In genomic region chr3:157081681-157082210, GRCh38 we compare ENCODE assay signal across 1 cellular context.
TF ChIP-seq lines count a peak whose summit lies in the region.

No MANE protein-coding gene starts in this region.

TF ChIP-seq in K562, 482 proteins besides CTCF, POLR2A, EP300 and RAD21 (continued from another document):
- TF ChIP-seq ZFP91 (CRISPR knock-in tag; IDR thresholded peaks at IDR 0.05) (no peak), JUND (IDR thresholded peaks at IDR 0.05; ENCODE audit: borderline replicate concordance, low read depth, low read length) (peak; percentile 39; the same call in 1 of the 2 replicates), JUND (tag; IDR thresholded peaks at IDR 0.05; ENCODE audit: borderline replicate concordance, low read depth, low read length) (peak; percentile 76; the same call in 1 of the 3 replicates), ZFP36 (IDR thresholded peaks at IDR 0.05; ENCODE audit: low read depth, low read length, partially characterized antibody) (peak; percentile 5), HOMEZ (CRISPR knock-in tag; IDR thresholded peaks at IDR 0.05) (no peak), ATF7 (IDR thresholded peaks at IDR 0.05) (peak; percentile 40; the same call in 1 of the 2 replicates), ZNF407 (IDR thresholded peaks at IDR 0.05; ENCODE audit: low read depth) (no peak), ZNF212 (CRISPR knock-in tag; IDR thresholded peaks at IDR 0.05) (0 out of 2 replicates have a peak, but pooled peaks have one; percentile 31), KDM1A (IDR thresholded peaks at IDR 0.05) (peak in 1 of 2 experiments; percentile 26; a peak in 1 of 4 replicates), ETS1 (conservative IDR thresholded peaks at IDR 0.05; ENCODE audit: control insufficient read depth, low read depth, low read length) (no peak), TFAP4 (CRISPR knock-in tag; IDR thresholded peaks at IDR 0.05; ENCODE audit: borderline replicate concordance) (peak; percentile 69; the same call in 1 of the 2 replicates), ERF (CRISPR knock-in tag; IDR thresholded peaks at IDR 0.05) (no peak), CCNT2 (IDR thresholded peaks at IDR 0.05; ENCODE audit: borderline replicate concordance, extremely low read depth, insufficient read length, low read depth, low read length) (no peak), ELF4 (CRISPR knock-in tag; IDR thresholded peaks at IDR 0.05) (0 out of 2 replicates have a peak, but pooled peaks have one; percentile 14), EWSR1 (IDR thresholded peaks at IDR 0.05; ENCODE audit: borderline replicate concordance, low read depth, partially characterized antibody) (no peak), PML (IDR thresholded peaks at IDR 0.05; ENCODE audit: low read length) (no peak), UBTF (IDR thresholded peaks at IDR 0.05; ENCODE audit: borderline replicate concordance in 1 of 2, low read depth in 2 of 2, low read length in 2 of 2) (no peak), CTCFL (IDR thresholded peaks at IDR 0.05; ENCODE audit: borderline replicate concordance, insufficient read depth, low read depth, low read length, poor library complexity, severe bottlenecking) (no peak), ZNF445 (CRISPR knock-in tag; IDR thresholded peaks at IDR 0.05; ENCODE audit: low read depth) (no peak), ZNF696 (CRISPR knock-in tag; conservative IDR thresholded peaks at IDR 0.05) (no peak), MYC (IDR thresholded peaks at IDR 0.05; ENCODE audit: low read depth, low read length) (peak; percentile 43; the same call in 1 of the 2 replicates), MYC (CRISPR knock-in tag; IDR thresholded peaks at IDR 0.05; ENCODE audit: borderline replicate concordance, low read depth) (no peak), DEAF1 (CRISPR knock-in tag; IDR thresholded peaks at IDR 0.05) (peak; percentile 95), E2F3 (CRISPR knock-in tag; IDR thresholded peaks at IDR 0.05) (peak; percentile 73; the same call in 1 of the 2 replicates), HDGF (IDR thresholded peaks at IDR 0.05) (0 out of 2 replicates have a peak, but pooled peaks have one; percentile 41), SMC3 (conservative IDR thresholded peaks at IDR 0.05; ENCODE audit: insufficient read depth, low read depth, low read length) (peak; percentile 94), RCOR1 (IDR thresholded peaks at IDR 0.05; ENCODE audit: borderline replicate concordance in 1 of 2, low read depth in 2 of 2, low read length in 2 of 2) (peak in 1 of 2 experiments; percentile 53; a peak in 1 of 4 replicates), ELK3 (CRISPR knock-in tag; IDR thresholded peaks at IDR 0.05) (no peak), STAT5A (IDR thresholded peaks at IDR 0.05; ENCODE audit: borderline replicate concordance, low read length) (no peak), ARNT (IDR thresholded peaks at IDR 0.05) (no peak), PHF20 (IDR thresholded peaks at IDR 0.05; ENCODE audit: partially characterized antibody) (no peak), TBL1XR1 (IDR thresholded peaks at IDR 0.05; ENCODE audit: low read length in 2 of 2) (no peak), CTBP1 (IDR thresholded peaks at IDR 0.05; ENCODE audit: borderline replicate concordance) (peak; percentile 72)
TF ChIP-seq in K562: peak in this region for 49.
